In genomic region chr16:87894005-87894404, GRCh38 we compare ENCODE assay signal across 1 cellular context.
A peak's percentile ranks its signal among the peaks of the same experiment; 100 is the strongest.
TF ChIP-seq lines count a peak whose summit lies in the region.

No MANE protein-coding gene starts in this region.

TF ChIP-seq in HepG2, 621 proteins besides CTCF, POLR2A, EP300 and RAD21:
- TF ChIP-seq POLR2G (IDR thresholded peaks at IDR 0.05; ENCODE audit: low read depth, low read length) = peak; percentile 46; the same call in 1 of the 2 replicates
